Comparison of ENCODE assay signal across 25 cellular contexts in genomic region chr14:23703027-23703426, GRCh38.
"Had no signal": no experiment of that assay in that cellular context is flagged by ENCODE, and none has a peak within 500 bp of the region (broad histone marks: within the 10 kb centered on the region; RNA-seq: fewer than 3 reads in every experiment).

No MANE protein-coding gene starts in this region.

- H3K9ac ChIP-seq: neural progenitor cell, parathyroid adenoma had no signal

- H3K36me3 ChIP-seq: neural progenitor cell, ovary, stomach, thoracic aorta, thyroid gland, tibial nerve, upper lobe of left lung, vagina had no signal

- H3K79me2 ChIP-seq: parathyroid adenoma had no signal

- H3K9me3 ChIP-seq: ovary, psoas muscle, thoracic aorta, thyroid gland had no signal

- H2AFZ ChIP-seq: neural progenitor cell, parathyroid adenoma had no signal

- FAIRE-seq: small intestine, urothelium cell line had no signal

- H3K4me1 ChIP-seq: neural progenitor cell, parathyroid adenoma, psoas muscle, stomach, thyroid gland, tibial nerve, upper lobe of left lung, vagina had no signal

- H3K27me3 ChIP-seq: neural progenitor cell, ovary, stomach, thyroid gland, tibial nerve, upper lobe of left lung, vagina had no signal

- H3K27ac ChIP-seq: neural progenitor cell, ovary, parathyroid adenoma, psoas muscle, stomach, thoracic aorta, thyroid gland, tibial nerve, upper lobe of left lung, vagina had no signal

- H3K4me2 ChIP-seq: neural progenitor cell had no signal

- DNase-seq: natural killer cell; occipital lobe; ovary; posterior cingulate gyrus; psoas muscle; right cardiac atrium; small intestine; stimulated activated CD4-positive, alpha-beta T cell treated with anti-CD3 and anti-CD28 coated beads, Interleukin-15, amount 100 ng/mL, for 24 hours; stimulated activated CD4-positive, alpha-beta T cell treated with anti-CD3 and anti-CD28 coated beads, Interleukin-2, amount 100 ng/mL, for 24 hours; stimulated activated CD4-positive, alpha-beta T cell treated with anti-CD3 and anti-CD28 coated beads, Interleukin-2, amount 100 ng/mL, for 48 hours; stimulated activated CD4-positive, alpha-beta T cell treated with anti-CD3 and anti-CD28 coated beads, Interleukin-4, amount 100 ng/mL, for 24 hours; stimulated activated naive B cell treated with anti-CD40 and anti-IgM and Interleukin-4, amounts not matched to agents 10 μg/mL and 1 μg/mL and 100 μg/mL, for 72 hours; stimulated activated naive CD4-positive, alpha-beta T cell treated with Interleukin-2 at 50 U/mL for 16 hours; stomach; thyroid gland; trophoblast cell; upper lobe of left lung had no signal

- ATAC-seq: natural killer cell; psoas muscle; right cardiac atrium; sciatic nerve; stimulated activated effector memory CD8-positive, alpha-beta T cell treated with anti-CD3 and anti-CD28 coated beads, Interleukin-12 subunit alpha, Interleukin-12 subunit beta, amount 100 ng/mL, for 72 hours; stimulated activated naive B cell treated with anti-CD40 and anti-IgM and Interleukin-4, amounts not matched to agents 10 μg/mL and 1 μg/mL and 100 μg/mL, for 72 hours had no signal

- H3K4me3 ChIP-seq: neural progenitor cell, ovary, psoas muscle, stomach, thoracic aorta, thyroid gland, tibial nerve, upper lobe of left lung, vagina had no signal
